ENCODE assay signal across 1 cellular context in the genomic region with DNA sequence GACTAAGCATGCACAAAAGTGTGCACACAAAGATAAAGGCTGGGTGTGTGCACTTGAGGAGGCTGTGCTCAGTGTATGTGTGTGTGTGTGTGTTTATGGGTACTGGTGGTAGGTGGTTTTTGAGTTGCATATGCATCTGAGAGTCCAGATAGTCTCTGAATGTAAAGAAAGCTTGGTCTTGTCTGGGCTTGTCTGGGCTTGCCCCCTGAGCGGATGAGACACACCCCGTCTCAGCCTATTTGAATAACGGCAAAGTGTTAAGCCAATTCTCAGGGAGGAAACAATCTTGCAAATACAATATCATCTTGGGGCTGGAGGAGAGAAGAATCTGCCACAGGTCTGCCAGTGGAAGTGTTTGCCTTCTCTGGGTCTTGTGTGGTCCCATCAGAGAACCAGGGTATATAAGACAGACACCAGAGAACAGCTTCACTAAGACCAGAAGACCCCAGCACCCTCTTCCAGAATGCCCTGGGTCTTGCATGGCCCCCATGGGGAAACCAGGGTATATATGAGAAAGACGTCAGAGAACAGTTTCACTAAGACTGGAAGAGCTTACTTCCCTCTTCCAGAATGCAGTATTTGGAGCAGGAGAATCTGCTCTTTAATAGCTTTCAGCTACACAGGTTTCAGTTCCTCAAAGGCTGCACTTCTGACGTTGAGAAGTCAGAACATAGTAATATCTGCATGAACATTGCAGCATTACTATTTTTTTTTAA.
TF ChIP-seq lines count a peak whose summit lies in the region.

No MANE protein-coding gene starts in this region.

TF ChIP-seq in GM12878, 131 proteins besides CTCF, POLR2A, EP300 and RAD21 (continued from another document and continues in another):
- TF ChIP-seq, protein P1, sequence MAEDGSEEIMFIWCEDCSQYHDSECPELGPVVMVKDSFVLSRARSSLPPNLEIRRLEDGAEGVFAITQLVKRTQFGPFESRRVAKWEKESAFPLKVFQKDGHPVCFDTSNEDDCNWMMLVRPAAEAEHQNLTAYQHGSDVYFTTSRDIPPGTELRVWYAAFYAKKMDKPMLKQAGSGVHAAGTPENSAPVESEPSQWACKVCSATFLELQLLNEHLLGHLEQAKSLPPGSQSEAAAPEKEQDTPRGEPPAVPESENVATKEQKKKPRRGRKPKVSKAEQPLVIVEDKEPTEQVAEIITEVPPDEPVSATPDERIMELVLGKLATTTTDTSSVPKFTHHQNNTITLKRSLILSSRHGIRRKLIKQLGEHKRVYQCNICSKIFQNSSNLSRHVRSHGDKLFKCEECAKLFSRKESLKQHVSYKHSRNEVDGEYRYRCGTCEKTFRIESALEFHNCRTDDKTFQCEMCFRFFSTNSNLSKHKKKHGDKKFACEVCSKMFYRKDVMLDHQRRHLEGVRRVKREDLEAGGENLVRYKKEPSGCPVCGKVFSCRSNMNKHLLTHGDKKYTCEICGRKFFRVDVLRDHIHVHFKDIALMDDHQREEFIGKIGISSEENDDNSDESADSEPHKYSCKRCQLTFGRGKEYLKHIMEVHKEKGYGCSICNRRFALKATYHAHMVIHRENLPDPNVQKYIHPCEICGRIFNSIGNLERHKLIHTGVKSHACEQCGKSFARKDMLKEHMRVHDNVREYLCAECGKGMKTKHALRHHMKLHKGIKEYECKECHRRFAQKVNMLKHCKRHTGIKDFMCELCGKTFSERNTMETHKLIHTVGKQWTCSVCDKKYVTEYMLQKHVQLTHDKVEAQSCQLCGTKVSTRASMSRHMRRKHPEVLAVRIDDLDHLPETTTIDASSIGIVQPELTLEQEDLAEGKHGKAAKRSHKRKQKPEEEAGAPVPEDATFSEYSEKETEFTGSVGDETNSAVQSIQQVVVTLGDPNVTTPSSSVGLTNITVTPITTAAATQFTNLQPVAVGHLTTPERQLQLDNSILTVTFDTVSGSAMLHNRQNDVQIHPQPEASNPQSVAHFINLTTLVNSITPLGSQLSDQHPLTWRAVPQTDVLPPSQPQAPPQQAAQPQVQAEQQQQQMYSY (CRISPR knock-in tag; IDR thresholded peaks at IDR 0.05) = no peak
- peak; percentile 94 for TF ChIP-seq KLF5 (IDR thresholded peaks at IDR 0.05; ENCODE audit: partially characterized antibody)
- TF ChIP-seq, protein P2, sequence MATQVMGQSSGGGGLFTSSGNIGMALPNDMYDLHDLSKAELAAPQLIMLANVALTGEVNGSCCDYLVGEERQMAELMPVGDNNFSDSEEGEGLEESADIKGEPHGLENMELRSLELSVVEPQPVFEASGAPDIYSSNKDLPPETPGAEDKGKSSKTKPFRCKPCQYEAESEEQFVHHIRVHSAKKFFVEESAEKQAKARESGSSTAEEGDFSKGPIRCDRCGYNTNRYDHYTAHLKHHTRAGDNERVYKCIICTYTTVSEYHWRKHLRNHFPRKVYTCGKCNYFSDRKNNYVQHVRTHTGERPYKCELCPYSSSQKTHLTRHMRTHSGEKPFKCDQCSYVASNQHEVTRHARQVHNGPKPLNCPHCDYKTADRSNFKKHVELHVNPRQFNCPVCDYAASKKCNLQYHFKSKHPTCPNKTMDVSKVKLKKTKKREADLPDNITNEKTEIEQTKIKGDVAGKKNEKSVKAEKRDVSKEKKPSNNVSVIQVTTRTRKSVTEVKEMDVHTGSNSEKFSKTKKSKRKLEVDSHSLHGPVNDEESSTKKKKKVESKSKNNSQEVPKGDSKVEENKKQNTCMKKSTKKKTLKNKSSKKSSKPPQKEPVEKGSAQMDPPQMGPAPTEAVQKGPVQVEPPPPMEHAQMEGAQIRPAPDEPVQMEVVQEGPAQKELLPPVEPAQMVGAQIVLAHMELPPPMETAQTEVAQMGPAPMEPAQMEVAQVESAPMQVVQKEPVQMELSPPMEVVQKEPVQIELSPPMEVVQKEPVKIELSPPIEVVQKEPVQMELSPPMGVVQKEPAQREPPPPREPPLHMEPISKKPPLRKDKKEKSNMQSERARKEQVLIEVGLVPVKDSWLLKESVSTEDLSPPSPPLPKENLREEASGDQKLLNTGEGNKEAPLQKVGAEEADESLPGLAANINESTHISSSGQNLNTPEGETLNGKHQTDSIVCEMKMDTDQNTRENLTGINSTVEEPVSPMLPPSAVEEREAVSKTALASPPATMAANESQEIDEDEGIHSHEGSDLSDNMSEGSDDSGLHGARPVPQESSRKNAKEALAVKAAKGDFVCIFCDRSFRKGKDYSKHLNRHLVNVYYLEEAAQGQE (IDR thresholded peaks at IDR 0.05; ENCODE audit: low read depth, low read length) = no peak
- peak; percentile 81; the same call in 1 of the 2 replicates for TF ChIP-seq HDGF (IDR thresholded peaks at IDR 0.05)
- peak; percentile 7; the same call in 1 of the 2 replicates for TF ChIP-seq ZSCAN29 (IDR thresholded peaks at IDR 0.05)
- TF ChIP-seq KDM1A (IDR thresholded peaks at IDR 0.05; ENCODE audit: borderline replicate concordance) = no peak
- no peak for TF ChIP-seq SIX5 (IDR thresholded peaks at IDR 0.05; ENCODE audit: low read depth, low read length, severe bottlenecking)
- no peak for TF ChIP-seq NRF1 (conservative IDR thresholded peaks at IDR 0.05; ENCODE audit: low read depth, low read length)
- no peak for TF ChIP-seq SREBF1 (IDR thresholded peaks at IDR 0.05; ENCODE audit: low read length)
- 0 out of 2 replicates have a peak, but pooled peaks have one; percentile 5 for TF ChIP-seq RAD51 (IDR thresholded peaks at IDR 0.05)
- peak; percentile 14; the same call in 1 of the 2 replicates for TF ChIP-seq ZNF217 (IDR thresholded peaks at IDR 0.05)
- TF ChIP-seq SMARCA5 (IDR thresholded peaks at IDR 0.05) = peak; percentile 86
- TF ChIP-seq, protein P3, sequence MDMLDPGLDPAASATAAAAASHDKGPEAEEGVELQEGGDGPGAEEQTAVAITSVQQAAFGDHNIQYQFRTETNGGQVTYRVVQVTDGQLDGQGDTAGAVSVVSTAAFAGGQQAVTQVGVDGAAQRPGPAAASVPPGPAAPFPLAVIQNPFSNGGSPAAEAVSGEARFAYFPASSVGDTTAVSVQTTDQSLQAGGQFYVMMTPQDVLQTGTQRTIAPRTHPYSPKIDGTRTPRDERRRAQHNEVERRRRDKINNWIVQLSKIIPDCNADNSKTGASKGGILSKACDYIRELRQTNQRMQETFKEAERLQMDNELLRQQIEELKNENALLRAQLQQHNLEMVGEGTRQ (IDR thresholded peaks at IDR 0.05; ENCODE audit: borderline replicate concordance, low read depth, low read length) = no peak
- TF ChIP-seq ETV6 (conservative IDR thresholded peaks at IDR 0.05 in 1 of 2, IDR thresholded peaks at IDR 0.05 in 1 of 2; ENCODE audit: borderline replicate concordance in 1 of 2, low read depth in 1 of 2) = peak in 1 of 2 experiments; percentile 77; a peak in 2 of 4 replicates
- TF ChIP-seq MTA3 (IDR thresholded peaks at IDR 0.05; ENCODE audit: borderline replicate concordance, low read length) = peak; percentile 57; the same call in 1 of the 2 replicates
- TF ChIP-seq SUPT20H (IDR thresholded peaks at IDR 0.05; ENCODE audit: borderline replicate concordance, control insufficient read depth, low read depth, low read length) = no peak
- TF ChIP-seq SRF (IDR thresholded peaks at IDR 0.05; ENCODE audit: low read depth in 2 of 2, low read length in 2 of 2) = peak in 1 of 2 experiments; percentile 49; a peak in 1 of 4 replicates
- peak; percentile 92 for TF ChIP-seq NFIC (IDR thresholded peaks at IDR 0.05; ENCODE audit: low read depth, low read length)
- peak; percentile 95 for TF ChIP-seq GATAD2B (conservative IDR thresholded peaks at IDR 0.05; ENCODE audit: low read depth)
- TF ChIP-seq IKZF1 (conservative IDR thresholded peaks at IDR 0.05) = peak; percentile 99
- no peak for TF ChIP-seq SUZ12 (IDR thresholded peaks at IDR 0.05; ENCODE audit: unreplicated experiment)
- TF ChIP-seq CBX5 (IDR thresholded peaks at IDR 0.05; ENCODE audit: low read depth) = peak; percentile 8; the same call in 1 of the 2 replicates
- TF ChIP-seq, protein P4, sequence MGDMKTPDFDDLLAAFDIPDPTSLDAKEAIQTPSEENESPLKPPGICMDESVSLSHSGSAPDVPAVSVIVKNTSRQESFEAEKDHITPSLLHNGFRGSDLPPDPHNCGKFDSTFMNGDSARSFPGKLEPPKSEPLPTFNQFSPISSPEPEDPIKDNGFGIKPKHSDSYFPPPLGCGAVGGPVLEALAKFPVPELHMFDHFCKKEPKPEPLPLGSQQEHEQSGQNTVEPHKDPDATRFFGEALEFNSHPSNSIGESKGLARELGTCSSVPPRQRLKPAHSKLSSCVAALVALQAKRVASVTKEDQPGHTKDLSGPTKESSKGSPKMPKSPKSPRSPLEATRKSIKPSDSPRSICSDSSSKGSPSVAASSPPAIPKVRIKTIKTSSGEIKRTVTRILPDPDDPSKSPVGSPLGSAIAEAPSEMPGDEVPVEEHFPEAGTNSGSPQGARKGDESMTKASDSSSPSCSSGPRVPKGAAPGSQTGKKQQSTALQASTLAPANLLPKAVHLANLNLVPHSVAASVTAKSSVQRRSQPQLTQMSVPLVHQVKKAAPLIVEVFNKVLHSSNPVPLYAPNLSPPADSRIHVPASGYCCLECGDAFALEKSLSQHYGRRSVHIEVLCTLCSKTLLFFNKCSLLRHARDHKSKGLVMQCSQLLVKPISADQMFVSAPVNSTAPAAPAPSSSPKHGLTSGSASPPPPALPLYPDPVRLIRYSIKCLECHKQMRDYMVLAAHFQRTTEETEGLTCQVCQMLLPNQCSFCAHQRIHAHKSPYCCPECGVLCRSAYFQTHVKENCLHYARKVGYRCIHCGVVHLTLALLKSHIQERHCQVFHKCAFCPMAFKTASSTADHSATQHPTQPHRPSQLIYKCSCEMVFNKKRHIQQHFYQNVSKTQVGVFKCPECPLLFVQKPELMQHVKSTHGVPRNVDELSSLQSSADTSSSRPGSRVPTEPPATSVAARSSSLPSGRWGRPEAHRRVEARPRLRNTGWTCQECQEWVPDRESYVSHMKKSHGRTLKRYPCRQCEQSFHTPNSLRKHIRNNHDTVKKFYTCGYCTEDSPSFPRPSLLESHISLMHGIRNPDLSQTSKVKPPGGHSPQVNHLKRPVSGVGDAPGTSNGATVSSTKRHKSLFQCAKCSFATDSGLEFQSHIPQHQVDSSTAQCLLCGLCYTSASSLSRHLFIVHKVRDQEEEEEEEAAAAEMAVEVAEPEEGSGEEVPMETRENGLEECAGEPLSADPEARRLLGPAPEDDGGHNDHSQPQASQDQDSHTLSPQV (IDR thresholded peaks at IDR 0.05) = peak; percentile 88; the same call in 1 of the 2 replicates
- TF ChIP-seq, protein P5, sequence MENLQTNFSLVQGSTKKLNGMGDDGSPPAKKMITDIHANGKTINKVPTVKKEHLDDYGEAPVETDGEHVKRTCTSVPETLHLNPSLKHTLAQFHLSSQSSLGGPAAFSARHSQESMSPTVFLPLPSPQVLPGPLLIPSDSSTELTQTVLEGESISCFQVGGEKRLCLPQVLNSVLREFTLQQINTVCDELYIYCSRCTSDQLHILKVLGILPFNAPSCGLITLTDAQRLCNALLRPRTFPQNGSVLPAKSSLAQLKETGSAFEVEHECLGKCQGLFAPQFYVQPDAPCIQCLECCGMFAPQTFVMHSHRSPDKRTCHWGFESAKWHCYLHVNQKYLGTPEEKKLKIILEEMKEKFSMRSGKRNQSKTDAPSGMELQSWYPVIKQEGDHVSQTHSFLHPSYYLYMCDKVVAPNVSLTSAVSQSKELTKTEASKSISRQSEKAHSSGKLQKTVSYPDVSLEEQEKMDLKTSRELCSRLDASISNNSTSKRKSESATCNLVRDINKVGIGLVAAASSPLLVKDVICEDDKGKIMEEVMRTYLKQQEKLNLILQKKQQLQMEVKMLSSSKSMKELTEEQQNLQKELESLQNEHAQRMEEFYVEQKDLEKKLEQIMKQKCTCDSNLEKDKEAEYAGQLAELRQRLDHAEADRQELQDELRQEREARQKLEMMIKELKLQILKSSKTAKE (IDR thresholded peaks at IDR 0.05; ENCODE audit: low read depth, poor library complexity, severe bottlenecking) = peak; percentile 99
- TF ChIP-seq POU2F2 (IDR thresholded peaks at IDR 0.05; ENCODE audit: borderline replicate concordance, low read depth, low read length) = peak; percentile 99
- no peak for TF ChIP-seq RFX5 (IDR thresholded peaks at IDR 0.05; ENCODE audit: low read depth, low read length)
- TF ChIP-seq YY1 (IDR thresholded peaks at IDR 0.05; ENCODE audit: low read depth, low read length) = 0 out of 2 replicates have a peak, but pooled peaks have one; percentile 7
- peak; percentile 100 for TF ChIP-seq IKZF2 (IDR thresholded peaks at IDR 0.05)
- TF ChIP-seq FOXM1 (IDR thresholded peaks at IDR 0.05; ENCODE audit: low read depth, low read length) = peak; percentile 71; the same call in 1 of the 2 replicates
- TF ChIP-seq SMAD1 (IDR thresholded peaks at IDR 0.05; ENCODE audit: low read depth, partially characterized antibody) = peak; percentile 50
- peak; percentile 96 for TF ChIP-seq MYB (IDR thresholded peaks at IDR 0.05; ENCODE audit: borderline replicate concordance, low read depth, low read length)
- TF ChIP-seq FOS (IDR thresholded peaks at IDR 0.05; ENCODE audit: borderline replicate concordance, extremely low read depth, insufficient read length) = no peak
- peak; percentile 44; the same call in 1 of the 2 replicates for TF ChIP-seq HDAC2 (IDR thresholded peaks at IDR 0.05)
- TF ChIP-seq RUNX3 (IDR thresholded peaks at IDR 0.05; ENCODE audit: low read length) = peak; percentile 90
- peak; percentile 91 for TF ChIP-seq ZNF384 (IDR thresholded peaks at IDR 0.05; ENCODE audit: borderline replicate concordance, low read depth, low read length)
- TF ChIP-seq TARDBP (IDR thresholded peaks at IDR 0.05; ENCODE audit: borderline replicate concordance) = no peak
- TF ChIP-seq CHD1 (IDR thresholded peaks at IDR 0.05; ENCODE audit: low read depth, low read length) = peak; percentile 96
- 0 out of 3 replicates have a peak, but pooled peaks of 1 of the 2 experiments have one; percentile 29 for TF ChIP-seq EGR1 (IDR thresholded peaks at IDR 0.05; ENCODE audit: borderline replicate concordance in 1 of 2, low read depth in 2 of 2, low read length in 2 of 2)
- TF ChIP-seq SP1 (IDR thresholded peaks at IDR 0.05; ENCODE audit: low read depth, low read length) = peak; percentile 59
- peak; percentile 31 for TF ChIP-seq ZNF687 (IDR thresholded peaks at IDR 0.05)
